14 cellular contexts compared by ENCODE assay signal in genomic region chr6:168158280-168158979, GRCh38.
DNase-seq lines count a peak whose midpoint lies in the region; ATAC-seq and TF ChIP-seq lines count a peak whose summit lies in the region.
"Had no signal": no experiment of that assay in that cellular context is flagged by ENCODE, and none has a peak within 500 bp of the region (broad histone marks: within the 10 kb centered on the region; RNA-seq: fewer than 3 reads in every experiment).

No MANE protein-coding gene starts in this region.

- no peaks in the 10 kb centered on the region for H3K36me3 ChIP-seq in hepatocyte (replicated peaks; ENCODE audit: insufficient read depth, low read depth)
- H3K36me3 ChIP-seq: heart right ventricle had no signal

- no peak overlapping the region for H3K4me3 ChIP-seq in hepatocyte

- H3K27me3 Mint-ChIP-seq in type B pancreatic cell (peaks cover 6% of the 10 kb centered on the region), CD14-positive monocyte (ENCODE audit: low read depth in 3 of 3) (peaks cover 7 to 17% (median 10%) of the 10 kb centered on the region in 3 donors)

- H4K20me1 ChIP-seq in hepatocyte (ENCODE audit: insufficient read depth, poor library complexity, severe bottlenecking) = no peaks in the 10 kb centered on the region

- 55% methylated on average over 18 of the region's 18 CpGs for WGBS in hepatocyte (ENCODE audit: low lambda C conversion rate, missing lambda C conversion rate)

- intact Hi-C loops in CD14-positive monocyte (cut with micrococcal nuclease) = no loop called here

- peak; percentile 44 to 46 for DNase-seq in SHP77 (lab: John Stamatoyannopoulos, UW)
- no peak for DNase-seq in SHP77 treated with DMSO at 0.1 percent for 48 hours (lab: John Stamatoyannopoulos, UW)
- DNase-seq in NCI-H510A treated with DMSO at 0.1 percent for 48 hours (lab: John Stamatoyannopoulos, UW) = peak; percentile 66
- DNase-seq in hepatocyte (ENCODE audit: low spot score) = no peak
- peak; percentile 62 for DNase-seq in type B pancreatic cell (ENCODE audit: extremely low spot score, unreplicated experiment)
- no peak for DNase-seq in SW480 (ENCODE audit: low spot score)
- DNase-seq in CD14-positive monocyte (ENCODE audit: low spot score) = no peak
- DNase-seq: activated CD4-positive, alpha-beta T cell treated with anti-CD3 and anti-CD28 coated beads, Interleukin-2, amount 10 ng/mL, durations not matched to agents 24 days and 14 days; heart right ventricle; KBM-7; NCI-H82; small intestine; SW 1271 had no signal

- H3K36me3 Mint-ChIP-seq in type B pancreatic cell = no peaks in the 10 kb centered on the region
- H3K36me3 Mint-ChIP-seq in CD14-positive monocyte = no peaks in the 10 kb centered on the region

- H3K4me1 ChIP-seq in hepatocyte (ENCODE audit: insufficient read depth) = peaks cover 48% of the 10 kb centered on the region
- H3K4me1 ChIP-seq: heart right ventricle had no signal

- no peaks in the 10 kb centered on the region for H3K79me2 ChIP-seq in hepatocyte

- H3K4me1 Mint-ChIP-seq in type B pancreatic cell (ENCODE audit: unreplicated experiment) (peaks cover 64% of the 10 kb centered on the region), CD14-positive monocyte (no peaks in the 10 kb centered on the region)
- H3K4me1 Mint-ChIP-seq: activated CD4-positive, alpha-beta T cell treated with anti-CD3 and anti-CD28 coated beads, Interleukin-2, amount 10 ng/mL, durations not matched to agents 24 days and 14 days had no signal

- H3K27ac ChIP-seq in hepatocyte = peak overlapping the region; percentile 87
- H3K27ac ChIP-seq: heart right ventricle had no signal

- no peaks in the 10 kb centered on the region for H3K27me3 ChIP-seq in hepatocyte

- H3K9me3 ChIP-seq in hepatocyte (ENCODE audit: low read depth) = no peaks in the 10 kb centered on the region
- H3K9me3 ChIP-seq: heart right ventricle had no signal

- TF ChIP-seq CTCF in hepatocyte (IDR thresholded peaks at IDR 0.05; ENCODE audit: poor library complexity) (no peak), type B pancreatic cell (conservative IDR thresholded peaks at IDR 0.05) (no peak), CD14-positive monocyte (IDR thresholded peaks at IDR 0.05) (no peak)

- H3K9me3 Mint-ChIP-seq in type B pancreatic cell = no peaks in the 10 kb centered on the region
- peaks cover 0 to 2% (median 0%) of the 10 kb centered on the region in 7 donors for H3K9me3 Mint-ChIP-seq in CD14-positive monocyte
- H3K9me3 Mint-ChIP-seq: activated CD4-positive, alpha-beta T cell treated with anti-CD3 and anti-CD28 coated beads, Interleukin-2, amount 10 ng/mL, durations not matched to agents 24 days and 14 days had no signal

- ATAC-seq in GM21526 (IDR thresholded peaks at IDR 0.05; ENCODE audit: low FRiP score, unreplicated experiment) = no peak

- peak overlapping the region; percentile 77 for H3K4me3 Mint-ChIP-seq in type B pancreatic cell
- H3K4me3 Mint-ChIP-seq in CD14-positive monocyte = no peak overlapping the region
- H3K4me3 Mint-ChIP-seq: activated CD4-positive, alpha-beta T cell treated with anti-CD3 and anti-CD28 coated beads, Interleukin-2, amount 10 ng/mL, durations not matched to agents 24 days and 14 days had no signal

- H2AFZ ChIP-seq in hepatocyte = no peak overlapping the region

- H3K9me2 ChIP-seq in hepatocyte (replicated peaks; ENCODE audit: insufficient read depth) = no peaks in the 10 kb centered on the region

- H3K27ac Mint-ChIP-seq in type B pancreatic cell (peak overlapping the region; percentile 88), CD14-positive monocyte (no peak overlapping the region)
- H3K27ac Mint-ChIP-seq: activated CD4-positive, alpha-beta T cell treated with anti-CD3 and anti-CD28 coated beads, Interleukin-2, amount 10 ng/mL, durations not matched to agents 24 days and 14 days had no signal

- H3K4me2 ChIP-seq in hepatocyte = peak overlapping the region; percentile 57

Comparison
In these comparisons a context has a peak if more than half of its experiments do, and no peak if none do; other contexts are left out.
1. DNase-seq: peak in SHP77 (2 of 2), NCI-H510A treated with DMSO at 0.1 percent for 48 hours (single experiment) and type B pancreatic cell (single experiment); none in SHP77 treated with DMSO at 0.1 percent for 48 hours (single experiment), hepatocyte (single experiment), SW480 (single experiment) and CD14-positive monocyte (single experiment).